1 cellular context compared by ENCODE assay signal in genomic region chr19:47227347-47228167, GRCh38.
TF ChIP-seq lines count a peak whose summit lies in the region.

No MANE protein-coding gene starts in this region.

TF ChIP-seq in HEK293, 187 proteins besides CTCF, POLR2A, EP300 and RAD21 (continued from another document and continues in another):
- TF ChIP-seq ZFP41 (tag by site-specific recombination; IDR thresholded peaks at IDR 0.05; ENCODE audit: borderline replicate concordance) (no peak), ZNF677 (tag by site-specific recombination; IDR thresholded peaks at IDR 0.05) (0 out of 2 replicates have a peak, but pooled peaks have one; percentile 35), ZNF121 (tag by site-specific recombination; IDR thresholded peaks at IDR 0.05) (peak; percentile 84), ZNF433 (tag by site-specific recombination; IDR thresholded peaks at IDR 0.05; ENCODE audit: low read depth) (no peak), ZNF426 (tag by site-specific recombination; IDR thresholded peaks at IDR 0.05) (no peak), ZNF26 (tag by site-specific recombination; IDR thresholded peaks at IDR 0.05) (no peak), PRDM2 (tag by site-specific recombination; IDR thresholded peaks at IDR 0.05; ENCODE audit: borderline replicate concordance) (no peak), ZBTB1 (tag by site-specific recombination; IDR thresholded peaks at IDR 0.05) (no peak), ZNF10 (tag by site-specific recombination; IDR thresholded peaks at IDR 0.05) (peak; percentile 40; the same call in 1 of the 2 replicates), TCF7L2 (IDR thresholded peaks at IDR 0.05; ENCODE audit: borderline replicate concordance, low read depth, low read length) (no peak), KLF10 (tag by site-specific recombination; IDR thresholded peaks at IDR 0.05) (peak; percentile 67), EGR2 (tag by site-specific recombination; IDR thresholded peaks at IDR 0.05; ENCODE audit: low read depth) (peak; percentile 94), ZNF626 (tag by site-specific recombination; IDR thresholded peaks at IDR 0.05) (no peak), ZNF658 (tag by site-specific recombination; IDR thresholded peaks at IDR 0.05) (no peak), REPIN1 (tag by site-specific recombination; IDR thresholded peaks at IDR 0.05; ENCODE audit: low read depth) (no peak), ZNF544 (tag by site-specific recombination; IDR thresholded peaks at IDR 0.05) (no peak), ZNF664 (tag by site-specific recombination; IDR thresholded peaks at IDR 0.05) (no peak), ZNF423 (tag by site-specific recombination; IDR thresholded peaks at IDR 0.05) (peak; percentile 62), ZSCAN30 (tag by site-specific recombination; IDR thresholded peaks at IDR 0.05) (peak; percentile 53; the same call in 1 of the 2 replicates), ZNF114 (tag by site-specific recombination; IDR thresholded peaks at IDR 0.05) (no peak), HOXA7 (CRISPR knock-in tag; IDR thresholded peaks at IDR 0.05; ENCODE audit: borderline replicate concordance) (no peak), WT1 (tag by site-specific recombination; IDR thresholded peaks at IDR 0.05) (peak; percentile 54), IKZF3 (tag by site-specific recombination; IDR thresholded peaks at IDR 0.05) (peak; percentile 85), ZNF654 (tag by site-specific recombination; IDR thresholded peaks at IDR 0.05; ENCODE audit: low read depth) (no peak), ZNF473 (tag by site-specific recombination; IDR thresholded peaks at IDR 0.05) (no peak), ZNF623 (tag by site-specific recombination; IDR thresholded peaks at IDR 0.05) (no peak), PRDM10 (tag by site-specific recombination; IDR thresholded peaks at IDR 0.05) (peak; percentile 90), ZNF324 (tag by site-specific recombination; IDR thresholded peaks at IDR 0.05) (peak; percentile 35; the same call in 1 of the 2 replicates), ZNF335 (tag by site-specific recombination; conservative IDR thresholded peaks at IDR 0.05) (peak; percentile 74), YY2 (tag by site-specific recombination; IDR thresholded peaks at IDR 0.05) (no peak), ZBTB26 (tag by site-specific recombination; optimal IDR thresholded peaks at IDR 0.05) (peak; percentile 54), ZNF398 (tag by site-specific recombination; IDR thresholded peaks at IDR 0.05) (peak; percentile 93), ATF2 (tag by site-specific recombination; IDR thresholded peaks at IDR 0.05; ENCODE audit: low read depth) (no peak), ZNF138 (tag by site-specific recombination; IDR thresholded peaks at IDR 0.05; ENCODE audit: borderline replicate concordance) (no peak), ZNF184 (tag by site-specific recombination; IDR thresholded peaks at IDR 0.05) (no peak), ZNF521 (tag by site-specific recombination; IDR thresholded peaks at IDR 0.05) (no peak), ZBTB17 (tag by site-specific recombination; IDR thresholded peaks at IDR 0.05) (peak; percentile 69), ZNF202 (tag by site-specific recombination; IDR thresholded peaks at IDR 0.05; ENCODE audit: borderline replicate concordance) (no peak), ZNF157 (tag by site-specific recombination; IDR thresholded peaks at IDR 0.05) (no peak), ZFP69B (tag by site-specific recombination; IDR thresholded peaks at IDR 0.05) (peak; percentile 83), ZBTB20 (tag by site-specific recombination; IDR thresholded peaks at IDR 0.05) (peak; percentile 44; the same call in 1 of the 2 replicates), ZNF133 (tag by site-specific recombination; IDR thresholded peaks at IDR 0.05) (no peak)
- TF ChIP-seq, protein P1, sequence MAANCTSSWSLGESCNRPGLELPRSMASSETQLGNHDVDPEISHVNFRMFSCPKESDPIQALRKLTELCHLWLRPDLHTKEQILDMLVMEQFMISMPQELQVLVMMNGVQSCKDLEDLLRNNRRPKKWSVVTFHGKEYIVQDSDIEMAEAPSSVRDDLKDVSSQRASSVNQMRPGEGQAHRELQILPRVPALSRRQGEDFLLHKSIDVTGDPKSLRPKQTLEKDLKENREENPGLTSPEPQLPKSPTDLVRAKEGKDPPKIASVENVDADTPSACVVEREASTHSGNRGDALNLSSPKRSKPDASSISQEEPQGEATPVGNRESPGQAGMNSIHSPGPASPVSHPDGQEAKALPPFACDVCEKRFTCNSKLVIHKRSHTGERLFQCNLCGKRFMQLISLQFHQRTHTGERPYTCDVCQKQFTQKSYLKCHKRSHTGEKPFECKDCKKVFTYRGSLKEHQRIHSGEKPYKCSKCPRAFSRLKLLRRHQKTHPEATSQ (tag by site-specific recombination; IDR thresholded peaks at IDR 0.05) = peak; percentile 30; the same call in 1 of the 2 replicates
- TF ChIP-seq, protein P2, sequence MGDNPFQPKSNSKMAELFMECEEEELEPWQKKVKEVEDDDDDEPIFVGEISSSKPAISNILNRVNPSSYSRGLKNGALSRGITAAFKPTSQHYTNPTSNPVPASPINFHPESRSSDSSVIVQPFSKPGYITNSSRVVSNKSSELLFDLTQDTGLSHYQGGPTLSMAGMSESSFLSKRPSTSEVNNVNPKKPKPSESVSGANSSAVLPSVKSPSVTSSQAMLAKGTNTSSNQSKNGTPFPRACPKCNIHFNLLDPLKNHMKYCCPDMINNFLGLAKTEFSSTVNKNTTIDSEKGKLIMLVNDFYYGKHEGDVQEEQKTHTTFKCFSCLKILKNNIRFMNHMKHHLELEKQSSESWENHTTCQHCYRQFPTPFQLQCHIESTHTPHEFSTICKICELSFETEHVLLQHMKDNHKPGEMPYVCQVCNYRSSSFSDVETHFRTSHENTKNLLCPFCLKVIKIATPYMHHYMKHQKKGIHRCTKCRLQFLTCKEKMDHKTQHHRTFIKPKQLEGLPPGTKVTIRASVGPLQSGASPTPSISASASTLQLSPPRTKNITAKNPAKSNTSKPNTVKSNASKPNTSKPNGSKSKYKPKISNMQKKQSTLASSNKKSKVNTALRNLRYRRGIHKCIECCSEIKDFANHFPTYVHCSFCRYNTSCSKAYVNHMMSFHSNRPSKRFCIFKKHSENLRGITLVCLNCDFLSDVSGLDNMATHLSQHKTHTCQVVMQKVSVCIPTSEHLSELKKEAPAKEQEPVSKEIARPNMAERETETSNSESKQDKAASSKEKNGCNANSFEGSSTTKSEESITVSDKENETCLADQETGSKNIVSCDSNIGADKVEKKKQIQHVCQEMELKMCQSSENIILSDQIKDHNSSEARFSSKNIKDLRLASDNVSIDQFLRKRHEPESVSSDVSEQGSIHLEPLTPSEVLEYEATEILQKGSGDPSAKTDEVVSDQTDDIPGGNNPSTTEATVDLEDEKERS (tag by site-specific recombination; IDR thresholded peaks at IDR 0.05) = 0 out of 2 replicates have a peak, but pooled peaks have one; percentile 6
